1 cellular context compared by ENCODE assay signal in the genomic region with DNA sequence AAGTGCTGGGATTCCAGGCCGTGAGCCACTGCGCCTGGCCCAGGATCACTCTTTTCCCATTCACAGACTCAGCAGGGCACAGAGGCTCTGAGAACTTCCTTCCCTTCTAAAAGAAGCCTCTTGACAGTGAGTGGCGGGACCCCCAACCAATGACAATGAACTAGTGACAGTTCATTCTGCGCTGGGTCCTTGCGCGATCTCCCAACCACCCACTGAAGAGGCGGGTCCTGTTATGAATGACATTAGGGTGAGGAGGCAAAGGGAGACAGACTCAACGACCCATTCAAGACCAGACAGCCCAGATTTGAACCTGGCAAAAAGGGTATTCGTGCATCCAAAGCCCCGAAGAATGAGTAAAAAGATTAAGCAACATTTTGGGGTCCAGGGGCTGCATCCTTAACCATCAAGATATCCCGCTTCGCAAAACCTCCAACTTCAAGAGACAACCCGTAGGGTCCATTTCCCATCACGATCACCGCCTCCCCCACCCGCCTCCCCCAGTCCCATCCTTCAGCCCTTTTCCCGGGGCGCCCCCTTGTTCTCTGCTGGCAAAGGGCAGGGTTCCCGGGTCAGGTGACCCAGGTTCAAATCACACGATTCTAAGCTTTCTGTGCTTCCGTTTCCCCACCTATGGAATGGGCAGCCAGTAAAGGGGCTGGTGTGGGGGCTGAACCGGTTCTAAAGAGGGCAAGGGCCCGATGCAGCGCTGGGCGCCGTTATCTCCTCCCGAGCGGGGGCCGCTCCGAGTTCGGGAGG.
TF ChIP-seq lines count a peak whose summit lies in the region.

No MANE protein-coding gene starts in this region.

TF ChIP-seq in HEK293, 187 proteins besides CTCF, POLR2A, EP300 and RAD21 (continued from another document):
- TF ChIP-seq, protein P1, sequence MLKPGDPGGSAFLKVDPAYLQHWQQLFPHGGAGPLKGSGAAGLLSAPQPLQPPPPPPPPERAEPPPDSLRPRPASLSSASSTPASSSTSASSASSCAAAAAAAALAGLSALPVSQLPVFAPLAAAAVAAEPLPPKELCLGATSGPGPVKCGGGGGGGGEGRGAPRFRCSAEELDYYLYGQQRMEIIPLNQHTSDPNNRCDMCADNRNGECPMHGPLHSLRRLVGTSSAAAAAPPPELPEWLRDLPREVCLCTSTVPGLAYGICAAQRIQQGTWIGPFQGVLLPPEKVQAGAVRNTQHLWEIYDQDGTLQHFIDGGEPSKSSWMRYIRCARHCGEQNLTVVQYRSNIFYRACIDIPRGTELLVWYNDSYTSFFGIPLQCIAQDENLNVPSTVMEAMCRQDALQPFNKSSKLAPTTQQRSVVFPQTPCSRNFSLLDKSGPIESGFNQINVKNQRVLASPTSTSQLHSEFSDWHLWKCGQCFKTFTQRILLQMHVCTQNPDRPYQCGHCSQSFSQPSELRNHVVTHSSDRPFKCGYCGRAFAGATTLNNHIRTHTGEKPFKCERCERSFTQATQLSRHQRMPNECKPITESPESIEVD (tag by site-specific recombination; IDR thresholded peaks at IDR 0.05), result no peak
- no peak for TF ChIP-seq ZNF791 (tag by site-specific recombination; IDR thresholded peaks at IDR 0.05)
- TF ChIP-seq ZNF629 (tag by site-specific recombination; IDR thresholded peaks at IDR 0.05), result no peak
- TF ChIP-seq ZNF776 (tag by site-specific recombination; IDR thresholded peaks at IDR 0.05; ENCODE audit: borderline replicate concordance), result no peak
- TF ChIP-seq ZNF416 (tag by site-specific recombination; IDR thresholded peaks at IDR 0.05), result no peak
- TF ChIP-seq KLF8 (tag by site-specific recombination; IDR thresholded peaks at IDR 0.05), result no peak
- TF ChIP-seq SP3 (tag by site-specific recombination; IDR thresholded peaks at IDR 0.05), result peak; percentile 65
- TF ChIP-seq ZNF146 (tag by site-specific recombination; IDR thresholded peaks at IDR 0.05), result no peak
- TF ChIP-seq ZNF335 (tag by site-specific recombination; conservative IDR thresholded peaks at IDR 0.05), result peak; percentile 78
- TF ChIP-seq ZNF670 (tag by site-specific recombination; IDR thresholded peaks at IDR 0.05; ENCODE audit: low read depth), result no peak
- peak; percentile 20; the same call in 1 of the 2 replicates for TF ChIP-seq ZFHX2 (tag by site-specific recombination; conservative IDR thresholded peaks at IDR 0.05)
- no peak for TF ChIP-seq SETDB1 (IDR thresholded peaks at IDR 0.05; ENCODE audit: insufficient read length, low read length)
- no peak for TF ChIP-seq ZNF140 (tag by site-specific recombination; IDR thresholded peaks at IDR 0.05)
- 0 out of 2 replicates have a peak, but pooled peaks have one; percentile 22 for TF ChIP-seq EGR2 (tag by site-specific recombination; IDR thresholded peaks at IDR 0.05; ENCODE audit: low read depth)
- TF ChIP-seq SP7 (tag by site-specific recombination; IDR thresholded peaks at IDR 0.05), result no peak
- TF ChIP-seq, protein P2, sequence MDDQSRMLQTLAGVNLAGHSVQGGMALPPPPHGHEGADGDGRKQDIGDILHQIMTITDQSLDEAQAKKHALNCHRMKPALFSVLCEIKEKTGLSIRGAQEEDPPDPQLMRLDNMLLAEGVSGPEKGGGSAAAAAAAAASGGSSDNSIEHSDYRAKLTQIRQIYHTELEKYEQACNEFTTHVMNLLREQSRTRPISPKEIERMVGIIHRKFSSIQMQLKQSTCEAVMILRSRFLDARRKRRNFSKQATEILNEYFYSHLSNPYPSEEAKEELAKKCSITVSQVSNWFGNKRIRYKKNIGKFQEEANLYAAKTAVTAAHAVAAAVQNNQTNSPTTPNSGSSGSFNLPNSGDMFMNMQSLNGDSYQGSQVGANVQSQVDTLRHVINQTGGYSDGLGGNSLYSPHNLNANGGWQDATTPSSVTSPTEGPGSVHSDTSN (CRISPR knock-in tag; IDR thresholded peaks at IDR 0.05), result peak; percentile 90; the same call in 1 of the 2 replicates
- no peak for TF ChIP-seq ZNF785 (tag by site-specific recombination; IDR thresholded peaks at IDR 0.05)
- TF ChIP-seq ZFP41 (tag by site-specific recombination; IDR thresholded peaks at IDR 0.05; ENCODE audit: borderline replicate concordance), result no peak
- TF ChIP-seq KLF16 (tag by site-specific recombination; IDR thresholded peaks at IDR 0.05), result no peak
- no peak for TF ChIP-seq ZNF501 (tag by site-specific recombination; IDR thresholded peaks at IDR 0.05)
- TF ChIP-seq, protein P3, sequence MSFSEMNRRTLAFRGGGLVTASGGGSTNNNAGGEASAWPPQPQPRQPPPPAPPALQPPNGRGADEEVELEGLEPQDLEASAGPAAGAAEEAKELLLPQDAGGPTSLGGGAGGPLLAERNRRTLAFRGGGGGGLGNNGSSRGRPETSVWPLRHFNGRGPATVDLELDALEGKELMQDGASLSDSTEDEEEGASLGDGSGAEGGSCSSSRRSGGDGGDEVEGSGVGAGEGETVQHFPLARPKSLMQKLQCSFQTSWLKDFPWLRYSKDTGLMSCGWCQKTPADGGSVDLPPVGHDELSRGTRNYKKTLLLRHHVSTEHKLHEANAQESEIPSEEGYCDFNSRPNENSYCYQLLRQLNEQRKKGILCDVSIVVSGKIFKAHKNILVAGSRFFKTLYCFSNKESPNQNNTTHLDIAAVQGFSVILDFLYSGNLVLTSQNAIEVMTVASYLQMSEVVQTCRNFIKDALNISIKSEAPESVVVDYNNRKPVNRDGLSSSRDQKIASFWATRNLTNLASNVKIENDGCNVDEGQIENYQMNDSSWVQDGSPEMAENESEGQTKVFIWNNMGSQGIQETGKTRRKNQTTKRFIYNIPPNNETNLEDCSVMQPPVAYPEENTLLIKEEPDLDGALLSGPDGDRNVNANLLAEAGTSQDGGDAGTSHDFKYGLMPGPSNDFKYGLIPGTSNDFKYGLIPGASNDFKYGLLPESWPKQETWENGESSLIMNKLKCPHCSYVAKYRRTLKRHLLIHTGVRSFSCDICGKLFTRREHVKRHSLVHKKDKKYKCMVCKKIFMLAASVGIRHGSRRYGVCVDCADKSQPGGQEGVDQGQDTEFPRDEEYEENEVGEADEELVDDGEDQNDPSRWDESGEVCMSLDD (tag by site-specific recombination; IDR thresholded peaks at IDR 0.05), result peak; percentile 45; the same call in 1 of the 2 replicates
- TF ChIP-seq ZNF596 (tag by site-specific recombination; IDR thresholded peaks at IDR 0.05), result no peak
- no peak for TF ChIP-seq ZNF433 (tag by site-specific recombination; IDR thresholded peaks at IDR 0.05; ENCODE audit: low read depth)
- no peak for TF ChIP-seq ZNF707 (tag by site-specific recombination; IDR thresholded peaks at IDR 0.05)
- TF ChIP-seq TRIM28 (IDR thresholded peaks at IDR 0.05; ENCODE audit: borderline replicate concordance, low read length), result no peak
- no peak for TF ChIP-seq ZNF211 (tag by site-specific recombination; IDR thresholded peaks at IDR 0.05; ENCODE audit: low read depth)
- no peak for TF ChIP-seq ZNF311 (tag by site-specific recombination; IDR thresholded peaks at IDR 0.05; ENCODE audit: borderline replicate concordance)
- TF ChIP-seq ZNF658 (tag by site-specific recombination; IDR thresholded peaks at IDR 0.05), result no peak
- TF ChIP-seq ZNF623 (tag by site-specific recombination; IDR thresholded peaks at IDR 0.05), result no peak
- no peak for TF ChIP-seq ZNF701 (tag by site-specific recombination; IDR thresholded peaks at IDR 0.05)
- no peak for TF ChIP-seq ZNF830 (tag by site-specific recombination; IDR thresholded peaks at IDR 0.05; ENCODE audit: low read depth)
- TF ChIP-seq ZNF560 (tag by site-specific recombination; IDR thresholded peaks at IDR 0.05; ENCODE audit: borderline replicate concordance), result no peak
- TF ChIP-seq IKZF3 (tag by site-specific recombination; IDR thresholded peaks at IDR 0.05), result peak; percentile 59
- TF ChIP-seq ZNF248 (tag by site-specific recombination; IDR thresholded peaks at IDR 0.05), result no peak
- no peak for TF ChIP-seq ZNF341 (tag by site-specific recombination; IDR thresholded peaks at IDR 0.05; ENCODE audit: low read depth)
- TF ChIP-seq HOXD13 (CRISPR knock-in tag; IDR thresholded peaks at IDR 0.05; ENCODE audit: borderline replicate concordance), result no peak
- TF ChIP-seq TCF7L2 (IDR thresholded peaks at IDR 0.05; ENCODE audit: borderline replicate concordance, low read depth, low read length), result no peak
- no peak for TF ChIP-seq YY1 (tag by site-specific recombination; IDR thresholded peaks at IDR 0.05)
- 0 out of 2 replicates have a peak, but pooled peaks have one; percentile 13 for TF ChIP-seq ZFP69B (tag by site-specific recombination; IDR thresholded peaks at IDR 0.05)
- TF ChIP-seq ZNF112 (tag by site-specific recombination; IDR thresholded peaks at IDR 0.05), result no peak
- peak; percentile 99 for TF ChIP-seq ZSCAN16 (tag by site-specific recombination; IDR thresholded peaks at IDR 0.05)
- no peak for TF ChIP-seq KLF10 (tag by site-specific recombination; IDR thresholded peaks at IDR 0.05)
- peak; percentile 92 for TF ChIP-seq SP2 (tag by site-specific recombination; IDR thresholded peaks at IDR 0.05)
- TF ChIP-seq BCL11A (tag by site-specific recombination; IDR thresholded peaks at IDR 0.05; ENCODE audit: low read depth), result no peak
- no peak for TF ChIP-seq ZNF239 (tag by site-specific recombination; IDR thresholded peaks at IDR 0.05)
- TF ChIP-seq, protein P4, sequence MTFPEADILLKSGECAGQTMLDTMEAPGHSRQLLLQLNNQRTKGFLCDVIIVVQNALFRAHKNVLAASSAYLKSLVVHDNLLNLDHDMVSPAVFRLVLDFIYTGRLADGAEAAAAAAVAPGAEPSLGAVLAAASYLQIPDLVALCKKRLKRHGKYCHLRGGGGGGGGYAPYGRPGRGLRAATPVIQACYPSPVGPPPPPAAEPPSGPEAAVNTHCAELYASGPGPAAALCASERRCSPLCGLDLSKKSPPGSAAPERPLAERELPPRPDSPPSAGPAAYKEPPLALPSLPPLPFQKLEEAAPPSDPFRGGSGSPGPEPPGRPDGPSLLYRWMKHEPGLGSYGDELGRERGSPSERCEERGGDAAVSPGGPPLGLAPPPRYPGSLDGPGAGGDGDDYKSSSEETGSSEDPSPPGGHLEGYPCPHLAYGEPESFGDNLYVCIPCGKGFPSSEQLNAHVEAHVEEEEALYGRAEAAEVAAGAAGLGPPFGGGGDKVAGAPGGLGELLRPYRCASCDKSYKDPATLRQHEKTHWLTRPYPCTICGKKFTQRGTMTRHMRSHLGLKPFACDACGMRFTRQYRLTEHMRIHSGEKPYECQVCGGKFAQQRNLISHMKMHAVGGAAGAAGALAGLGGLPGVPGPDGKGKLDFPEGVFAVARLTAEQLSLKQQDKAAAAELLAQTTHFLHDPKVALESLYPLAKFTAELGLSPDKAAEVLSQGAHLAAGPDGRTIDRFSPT (tag by site-specific recombination; IDR thresholded peaks at IDR 0.05), result no peak
- no peak for TF ChIP-seq ZNF654 (tag by site-specific recombination; IDR thresholded peaks at IDR 0.05; ENCODE audit: low read depth)
- TF ChIP-seq ZNF133 (tag by site-specific recombination; IDR thresholded peaks at IDR 0.05), result no peak
- no peak for TF ChIP-seq ZNF585B (tag by site-specific recombination; IDR thresholded peaks at IDR 0.05)
- TF ChIP-seq PRDM4 (tag by site-specific recombination; IDR thresholded peaks at IDR 0.05), result no peak
- no peak for TF ChIP-seq ZBTB1 (tag by site-specific recombination; IDR thresholded peaks at IDR 0.05)
- TF ChIP-seq ZNF510 (tag by site-specific recombination; IDR thresholded peaks at IDR 0.05; ENCODE audit: insufficient replicate concordance), result no peak
- TF ChIP-seq ZNF24 (tag by site-specific recombination; IDR thresholded peaks at IDR 0.05), result no peak
- TF ChIP-seq, protein P5, sequence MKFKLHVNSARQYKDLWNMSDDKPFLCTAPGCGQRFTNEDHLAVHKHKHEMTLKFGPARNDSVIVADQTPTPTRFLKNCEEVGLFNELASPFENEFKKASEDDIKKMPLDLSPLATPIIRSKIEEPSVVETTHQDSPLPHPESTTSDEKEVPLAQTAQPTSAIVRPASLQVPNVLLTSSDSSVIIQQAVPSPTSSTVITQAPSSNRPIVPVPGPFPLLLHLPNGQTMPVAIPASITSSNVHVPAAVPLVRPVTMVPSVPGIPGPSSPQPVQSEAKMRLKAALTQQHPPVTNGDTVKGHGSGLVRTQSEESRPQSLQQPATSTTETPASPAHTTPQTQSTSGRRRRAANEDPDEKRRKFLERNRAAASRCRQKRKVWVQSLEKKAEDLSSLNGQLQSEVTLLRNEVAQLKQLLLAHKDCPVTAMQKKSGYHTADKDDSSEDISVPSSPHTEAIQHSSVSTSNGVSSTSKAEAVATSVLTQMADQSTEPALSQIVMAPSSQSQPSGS (tag by site-specific recombination; IDR thresholded peaks at IDR 0.05; ENCODE audit: low read depth), result no peak
- no peak for TF ChIP-seq ZNF843 (tag by site-specific recombination; IDR thresholded peaks at IDR 0.05)
- no peak for TF ChIP-seq KLF1 (tag by site-specific recombination; IDR thresholded peaks at IDR 0.05)
- TF ChIP-seq ZBTB8A (tag by site-specific recombination; IDR thresholded peaks at IDR 0.05), result peak; percentile 70
- TF ChIP-seq, protein P6, sequence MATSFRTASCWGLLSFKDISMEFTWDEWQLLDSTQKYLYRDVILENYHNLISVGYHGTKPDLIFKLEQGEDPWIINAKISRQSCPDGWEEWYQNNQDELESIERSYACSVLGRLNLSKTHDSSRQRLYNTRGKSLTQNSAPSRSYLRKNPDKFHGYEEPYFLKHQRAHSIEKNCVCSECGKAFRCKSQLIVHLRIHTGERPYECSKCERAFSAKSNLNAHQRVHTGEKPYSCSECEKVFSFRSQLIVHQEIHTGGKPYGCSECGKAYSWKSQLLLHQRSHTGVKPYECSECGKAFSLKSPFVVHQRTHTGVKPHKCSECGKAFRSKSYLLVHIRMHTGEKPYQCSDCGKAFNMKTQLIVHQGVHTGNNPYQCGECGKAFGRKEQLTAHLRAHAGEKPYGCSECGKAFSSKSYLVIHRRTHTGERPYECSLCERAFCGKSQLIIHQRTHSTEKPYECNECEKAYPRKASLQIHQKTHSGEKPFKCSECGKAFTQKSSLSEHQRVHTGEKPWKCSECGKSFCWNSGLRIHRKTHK (tag by site-specific recombination; IDR thresholded peaks at IDR 0.05), result no peak
- TF ChIP-seq ZNF426 (tag by site-specific recombination; IDR thresholded peaks at IDR 0.05), result no peak
